8 cellular contexts compared by ENCODE assay signal in genomic region chr15:43370975-43371974, GRCh38. TPM values are rescaled to one million over a fixed set of nuclear protein-coding genes. Genes with fewer than 3 reads are reported as not detected.
A peak's percentile ranks its signal among the peaks of the same experiment; 100 is the strongest.
DNase-seq lines count a peak whose midpoint lies in the region; ATAC-seq and TF ChIP-seq lines count a peak whose summit lies in the region.

TUBGCP4 (plus strand) TSS chr15:43371101; CDS start chr15:43371355, 254 bp downstream.
ZSCAN29 (minus strand) TSS chr15:43371043; CDS start chr15:43369913, 1,130 bp downstream.

- H3K27me3 ChIP-seq in psoas muscle (ENCODE audit: insufficient read depth in 3 of 3, low read length in 2 of 3), result no peaks in the 10 kb centered on the region

- no peaks in the 10 kb centered on the region; the same call in none of the 2 replicates for H3K27me3 Mint-ChIP-seq in HFFc6 (ENCODE audit: insufficient read depth)

- H3K36me3 ChIP-seq in psoas muscle (ENCODE audit: insufficient read depth in 1 of 2, low read depth in 1 of 2), result peaks cover 10 to 25% of the 10 kb centered on the region in 2 donors
- H3K36me3 ChIP-seq in urinary bladder (ENCODE audit: insufficient read depth), result no peaks in the 10 kb centered on the region

- H3K9me3 Mint-ChIP-seq in HFFc6, result no peaks in the 10 kb centered on the region

- ATAC-seq in left ventricle myocardium superior (peak; percentile 98), psoas muscle (peak; percentile 96 to 98 (median 96))

- no peaks in the 10 kb centered on the region for H3K9me3 ChIP-seq in psoas muscle

- H3K27ac ChIP-seq in psoas muscle (peak within 1 kb of the TSS; percentile 87), urinary bladder (ENCODE audit: low read depth) (no peak within 1 kb of the TSS)

- H3K4me1 ChIP-seq in psoas muscle (peaks cover 27% of the 10 kb centered on the region), urinary bladder (ENCODE audit: insufficient read depth) (no peaks in the 10 kb centered on the region)

- TF ChIP-seq CTCF in GM10266 (IDR thresholded peaks at IDR 0.05; ENCODE audit: control insufficient read depth, insufficient read depth, low read depth, missing control alignments), result peak; percentile 55
- peak; percentile 60 for TF ChIP-seq CTCF in HFFc6 (IDR thresholded peaks at IDR 0.05)
- peak; percentile 25 for TF ChIP-seq CTCF in psoas muscle (IDR thresholded peaks at IDR 0.05)

- H3K27ac Mint-ChIP-seq in HFFc6, result peak within 1 kb of the TSS; percentile 81

- peaks cover 31% of the 10 kb centered on the region for H3K36me3 Mint-ChIP-seq in HFFc6 (ENCODE audit: low read depth)

- H3K4me3 Mint-ChIP-seq in HFFc6, result peak within 1 kb of the TSS; percentile 98

- 3 to 5% (median 4%) methylated on average over 51 to 66 of the region's 66 CpGs for WGBS in psoas muscle, 3 donors
- WGBS in urinary bladder, result 3% methylated on average over 66 of the region's 66 CpGs

- H3K4me3 ChIP-seq in psoas muscle (peak within 1 kb of the TSS; percentile 95), urinary bladder (ENCODE audit: low read depth, low read length) (peak within 1 kb of the TSS; percentile 96)

- intact Hi-C loops in left ventricle myocardium superior (cut with micrococcal nuclease), result no loop called here
- intact Hi-C loops in psoas muscle (cut with DNase I), result no loop called here

- peaks cover 49% of the 10 kb centered on the region for H3K4me1 Mint-ChIP-seq in HFFc6 (ENCODE audit: low read depth)

- DNase-seq in GM10266 (ENCODE audit: extremely low spot score), result peak; percentile 93
- peak; percentile 54 for DNase-seq in HFFc6
- DNase-seq in NCI-H1105 (lab: John Stamatoyannopoulos, UW), result peak; percentile 74
- peak; percentile 56 to 85 (median 61) for DNase-seq in T-helper 1 cell
- peak; percentile 49 for DNase-seq in amniotic epithelial cell (ENCODE audit: low read depth)
- DNase-seq in left ventricle myocardium superior, result peak; percentile 89
- DNase-seq in psoas muscle, result peak; percentile 89 to 92

RNA-seq across cellular contexts. Expression of gene TUBGCP4, which starts in this region (rescaled TPM):
- 10 to 100 TPM; 16.1 to 22.2 (median 18.7) TPM for total RNA-seq in HFFc6 (2021; fragmentation: NEBNext Ultra II Directional; extraction: Animal tissue kit (Norgen Biotek cat#: 25700))
- total RNA-seq in left ventricle myocardium superior (13.0 TPM), psoas muscle (10 to 100 TPM; 12.8 to 21.0 (median 19.2) TPM), urinary bladder (14.3 TPM)
- polyA plus RNA-seq in psoas muscle (10 to 100 TPM in 2 of 3 donors, 1 to 10 TPM in 1; 6.1 to 12.1 (median 11.9) TPM), urinary bladder (9.7 TPM)

RNA-seq across cellular contexts. Expression of gene ZSCAN29, which starts in this region (rescaled TPM):
- 10 to 100 TPM; 12.7 to 16.7 (median 14.7) TPM for total RNA-seq in HFFc6 (2021; fragmentation: NEBNext Ultra II Directional; extraction: Animal tissue kit (Norgen Biotek cat#: 25700))
- 11.6 TPM for total RNA-seq in left ventricle myocardium superior
- 10 to 100 TPM; 18.5 to 26.2 (median 21.9) TPM for total RNA-seq in psoas muscle
- polyA plus RNA-seq in psoas muscle, result 10 to 100 TPM in 1 of 3 donors, 1 to 10 TPM in 2; 5.7 to 31.5 (median 7.2) TPM
- total RNA-seq in urinary bladder, result 24.4 TPM
- 11.9 TPM for polyA plus RNA-seq in urinary bladder
